11 cellular contexts compared by ENCODE assay signal in genomic region chrX:40010550-40011364, GRCh38.
DNase-seq lines count a peak whose midpoint lies in the region; ATAC-seq and TF ChIP-seq lines count a peak whose summit lies in the region.
"Had no signal": no experiment of that assay in that cellular context is flagged by ENCODE, and none has a peak within 500 bp of the region (broad histone marks: within the 10 kb centered on the region; RNA-seq: fewer than 3 reads in every experiment).

No MANE protein-coding gene starts in this region.

- TF ChIP-seq POLR2A in erythroblast (IDR thresholded peaks at IDR 0.05; ENCODE audit: low read length) = no peak

- intact Hi-C loops in natural killer cell (cut with micrococcal nuclease) = loop anchor here (5.0 kb wide), 3 partner anchors 97 to 153 kb away; no protein-coding TSS in a partner anchor

- peaks cover 29 to 39% of the 10 kb centered on the region in 2 donors for H3K27me3 Mint-ChIP-seq in natural killer cell (ENCODE audit: low read depth in 2 of 2)
- peaks cover 19 to 35% of the 10 kb centered on the region in 2 donors for H3K27me3 Mint-ChIP-seq in natural killer cell treated with Interleukin-12 subunit alpha and Interleukin-12 subunit beta and Interleukin-15 and Interleukin-18, amount 100 ng/mL, for 72 hours

- H3K4me1 ChIP-seq in iPS-15b (ENCODE audit: control insufficient read depth, insufficient read depth, low read length) = peaks cover 24% of the 10 kb centered on the region

- H3K9me3 ChIP-seq in iPS-15b (ENCODE audit: control insufficient read depth, insufficient read depth, low read length) = no peaks in the 10 kb centered on the region
- H3K9me3 ChIP-seq: sigmoid colon had no signal

- H3K36me3 Mint-ChIP-seq in natural killer cell = no peaks in the 10 kb centered on the region
- H3K36me3 Mint-ChIP-seq in natural killer cell treated with Interleukin-12 subunit alpha and Interleukin-12 subunit beta and Interleukin-15 and Interleukin-18, amount 100 ng/mL, for 72 hours = no peaks in the 10 kb centered on the region

- H3K27me3 ChIP-seq in iPS-15b (ENCODE audit: control insufficient read depth, insufficient read depth, low read length) = peaks cover 73% of the 10 kb centered on the region
- H3K27me3 ChIP-seq: brain microvascular endothelial cell had no signal

- H3K4me3 ChIP-seq in iPS-15b (ENCODE audit: low read depth, low read length) = peak overlapping the region; percentile 16
- H3K4me3 ChIP-seq: sigmoid colon had no signal

- DNase-seq in natural killer cell = no peak
- no peak for DNase-seq in natural killer cell treated with Interleukin-12 subunit alpha and Interleukin-12 subunit beta and Interleukin-15 and Interleukin-18, amount 100 ng/mL, for 72 hours (ENCODE audit: low spot score)
- DNase-seq in NOMO-1 treated with DMSO at 0.1 percent for 48 hours (lab: John Stamatoyannopoulos, UW; ENCODE audit: unreplicated experiment) = peak; percentile 37
- DNase-seq in SHP77 treated with DMSO at 0.1 percent for 48 hours (lab: John Stamatoyannopoulos, UW) = no peak
- no peak for DNase-seq in erythroblast (lab: John Stamatoyannopoulos, UW)
- no peak for DNase-seq in ureter (ENCODE audit: low spot score)
- DNase-seq: activated CD4-positive, alpha-beta T cell treated with anti-CD3 and anti-CD28 coated beads for 1 hour; brain microvascular endothelial cell; sigmoid colon had no signal

- H3K36me3 ChIP-seq in iPS-15b (ENCODE audit: control insufficient read depth, insufficient read depth, low read length) = no peaks in the 10 kb centered on the region
- H3K36me3 ChIP-seq: brain microvascular endothelial cell, sigmoid colon had no signal

- ATAC-seq in natural killer cell = no peak
- ATAC-seq in natural killer cell treated with Interleukin-12 subunit alpha and Interleukin-12 subunit beta and Interleukin-15 and Interleukin-18, amount 100 ng/mL, for 72 hours = no peak
- ATAC-seq in GM18502 (IDR thresholded peaks at IDR 0.05; ENCODE audit: poor library complexity, unreplicated experiment) = no peak

- peaks cover 0 to 20% of the 10 kb centered on the region in 2 donors for H3K4me1 Mint-ChIP-seq in natural killer cell
- H3K4me1 Mint-ChIP-seq in natural killer cell treated with Interleukin-12 subunit alpha and Interleukin-12 subunit beta and Interleukin-15 and Interleukin-18, amount 100 ng/mL, for 72 hours (ENCODE audit: low read depth in 2 of 2) = peaks cover 8 to 19% of the 10 kb centered on the region in 2 donors

- no peak overlapping the region for H3K9ac ChIP-seq in iPS-15b (ENCODE audit: low read depth, low read length)

- no peak for TF ChIP-seq CTCF in natural killer cell (IDR thresholded peaks at IDR 0.05)

- H3K4me3 Mint-ChIP-seq in natural killer cell = peak overlapping the region; percentile 37
- H3K4me3 Mint-ChIP-seq in natural killer cell treated with Interleukin-12 subunit alpha and Interleukin-12 subunit beta and Interleukin-15 and Interleukin-18, amount 100 ng/mL, for 72 hours = no peak overlapping the region

- H3K27ac Mint-ChIP-seq in natural killer cell = no peak overlapping the region
- H3K27ac Mint-ChIP-seq in natural killer cell treated with Interleukin-12 subunit alpha and Interleukin-12 subunit beta and Interleukin-15 and Interleukin-18, amount 100 ng/mL, for 72 hours = no peak overlapping the region

- no peaks in the 10 kb centered on the region for H3K9me3 Mint-ChIP-seq in natural killer cell
- no peaks in the 10 kb centered on the region for H3K9me3 Mint-ChIP-seq in natural killer cell treated with Interleukin-12 subunit alpha and Interleukin-12 subunit beta and Interleukin-15 and Interleukin-18, amount 100 ng/mL, for 72 hours
